ENCODE assay signal across 9 cellular contexts in the genomic region with DNA sequence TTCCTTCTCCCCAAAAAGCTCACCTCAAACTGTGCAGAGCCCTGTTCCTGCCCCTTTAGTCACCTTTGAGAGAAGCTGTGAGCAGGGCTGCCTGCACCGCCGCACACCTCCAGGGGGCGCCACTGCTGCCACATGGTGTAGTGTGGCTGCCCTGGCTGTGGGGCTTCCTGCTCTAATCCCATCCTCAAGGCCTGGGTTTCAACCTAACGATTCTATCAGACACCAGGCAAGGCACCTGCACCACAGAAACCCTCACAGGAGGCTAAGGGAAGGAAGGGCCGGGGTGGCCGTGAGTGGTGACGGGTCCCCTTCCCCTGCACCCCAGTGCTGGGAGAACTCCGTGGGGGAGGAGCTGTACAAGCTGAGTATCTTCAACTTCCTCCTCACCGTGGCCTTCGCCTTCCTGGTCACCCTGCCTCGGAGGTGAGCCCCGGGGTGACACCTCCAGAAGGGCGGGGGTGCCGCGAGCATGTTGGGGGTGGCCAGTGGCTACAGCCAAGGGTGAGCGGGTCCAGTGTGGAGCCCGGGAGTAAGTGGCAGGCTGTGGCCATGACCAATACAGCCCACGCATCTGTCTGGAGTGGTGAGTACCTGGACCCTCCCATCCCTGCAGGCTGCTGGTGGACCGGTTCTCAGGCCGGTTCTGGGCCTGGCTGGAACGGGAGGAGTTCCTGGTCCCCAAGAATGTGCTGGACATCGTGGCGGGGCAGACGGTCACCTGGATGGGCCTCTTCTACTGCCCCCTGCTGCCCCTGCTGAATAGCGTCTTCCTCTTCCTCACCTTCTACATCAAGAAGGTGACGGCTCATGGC. TPM values are rescaled to one million over a fixed set of nuclear protein-coding genes. Genes with fewer than 3 reads are reported as not detected.
DNase-seq lines count a peak whose midpoint lies in the region; ATAC-seq, FAIRE-seq and TF ChIP-seq lines count a peak whose summit lies in the region.
"Had no signal": no experiment of that assay in that cellular context is flagged by ENCODE, and none has a peak within 500 bp of the region (broad histone marks: within the 10 kb centered on the region; RNA-seq: fewer than 3 reads in every experiment).

No MANE protein-coding gene starts in this region.

- H3K27me3 ChIP-seq in BLaER1 treated with 17β-estradiol and CSF1 and Interleukin-3, amounts not matched to agents 10 nM and 100 nM = no peaks in the 10 kb centered on the region
- peaks cover 11% of the 10 kb centered on the region for H3K27me3 ChIP-seq in kidney epithelial cell (ENCODE audit: control insufficient read depth, insufficient read depth, low read length)
- H3K27me3 ChIP-seq: adrenal gland had no signal

- peak; percentile 85 for DNase-seq in activated CD8-positive, alpha-beta memory T cell treated with anti-CD3 and anti-CD28 coated beads, Interleukin-2, amount 50 U/mL, for 48 hours
- no peak for DNase-seq in kidney epithelial cell (ENCODE audit: low read depth)
- DNase-seq in H54 (ENCODE audit: insufficient read length, low spot score) = no peak
- no peak for DNase-seq in cerebellar nuclear complex (lab: John Stamatoyannopoulos, UW)
- no peak for DNase-seq in GM03348 (ENCODE audit: low spot score)
- DNase-seq: adrenal gland had no signal

- TF ChIP-seq EP300 in Ishikawa (IDR thresholded peaks at IDR 0.05; ENCODE audit: borderline replicate concordance) = peak; percentile 34; the same call in 1 of the 2 replicates

- TF ChIP-seq POLR2A in H54 (IDR thresholded peaks at IDR 0.05; ENCODE audit: low read depth, low read length) = no peak

- H3K4me1 ChIP-seq in BLaER1 treated with 17β-estradiol and CSF1 and Interleukin-3, amounts not matched to agents 10 nM and 100 nM = peaks cover 78 to 100% (median 91%) of the 10 kb centered on the region in 10 experiments

- H3K4me3 ChIP-seq in BLaER1 treated with 17β-estradiol and CSF1 and Interleukin-3, amounts not matched to agents 10 nM and 100 nM = no peak overlapping the region
- H3K4me3 ChIP-seq in kidney epithelial cell (ENCODE audit: low read depth, low read length) = no peak overlapping the region
- H3K4me3 ChIP-seq: adrenal gland had no signal

- peak; percentile 35 for TF ChIP-seq CTCF in kidney epithelial cell (IDR thresholded peaks at IDR 0.05; ENCODE audit: insufficient read depth, low read length, poor library complexity, severe bottlenecking)

- peak overlapping the region in 3 of 11 experiments; percentile 14 to 38 (median 21); a peak in 2 of 22 replicates for H3K27ac ChIP-seq in BLaER1 treated with 17β-estradiol and CSF1 and Interleukin-3, amounts not matched to agents 10 nM and 100 nM
- H3K27ac ChIP-seq: adrenal gland had no signal

- peak overlapping the region in 1 of 11 experiments; percentile 41; a peak in 2 of 22 replicates for H3K9ac ChIP-seq in BLaER1 treated with 17β-estradiol and CSF1 and Interleukin-3, amounts not matched to agents 10 nM and 100 nM

- peaks cover 9 to 67% (median 28%) of the 10 kb centered on the region in 11 experiments; a peak in 21 of 22 replicates for H3K36me3 ChIP-seq in BLaER1 treated with 17β-estradiol and CSF1 and Interleukin-3, amounts not matched to agents 10 nM and 100 nM
- H3K36me3 ChIP-seq in kidney epithelial cell (ENCODE audit: control insufficient read depth, insufficient read depth, low read length) = no peaks in the 10 kb centered on the region
- H3K36me3 ChIP-seq: adrenal gland had no signal

- peak overlapping the region; percentile 11 to 94 (median 52); a peak in 20 of 22 replicates for H3K4me2 ChIP-seq in BLaER1 treated with 17β-estradiol and CSF1 and Interleukin-3, amounts not matched to agents 10 nM and 100 nM

- no peak for ATAC-seq in HG03097 (IDR thresholded peaks at IDR 0.05; ENCODE audit: low FRiP score, unreplicated experiment)

- no peaks in the 10 kb centered on the region for H3K9me3 ChIP-seq in BLaER1 treated with 17β-estradiol and CSF1 and Interleukin-3, amounts not matched to agents 10 nM and 100 nM (replicated peaks in 1 of 11)
- H3K9me3 ChIP-seq: adrenal gland had no signal

- TF ChIP-seq RAD21 in Ishikawa (IDR thresholded peaks at IDR 0.05; ENCODE audit: low read depth) = peak; percentile 50; the same call in 1 of the 2 replicates

- FAIRE-seq in H54 (lab: Jason Lieb, UNC) = no peak

- peaks cover 0 to 93% (median 45%) of the 10 kb centered on the region in 11 experiments; a peak in 18 of 22 replicates for H4K20me1 ChIP-seq in BLaER1 treated with 17β-estradiol and CSF1 and Interleukin-3, amounts not matched to agents 10 nM and 100 nM

TF ChIP-seq in Ishikawa, 13 proteins besides CTCF, POLR2A, EP300 and RAD21:
- TF ChIP-seq TEAD4 (IDR thresholded peaks at IDR 0.05) = peak; percentile 65
- TF ChIP-seq CREB1 (IDR thresholded peaks at IDR 0.05; ENCODE audit: low read depth) = no peak
- TF ChIP-seq, protein P1, sequence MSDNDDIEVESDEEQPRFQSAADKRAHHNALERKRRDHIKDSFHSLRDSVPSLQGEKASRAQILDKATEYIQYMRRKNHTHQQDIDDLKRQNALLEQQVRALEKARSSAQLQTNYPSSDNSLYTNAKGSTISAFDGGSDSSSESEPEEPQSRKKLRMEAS (IDR thresholded peaks at IDR 0.05) = peak; percentile 44; the same call in 1 of the 2 replicates
- TF ChIP-seq, protein P2, sequence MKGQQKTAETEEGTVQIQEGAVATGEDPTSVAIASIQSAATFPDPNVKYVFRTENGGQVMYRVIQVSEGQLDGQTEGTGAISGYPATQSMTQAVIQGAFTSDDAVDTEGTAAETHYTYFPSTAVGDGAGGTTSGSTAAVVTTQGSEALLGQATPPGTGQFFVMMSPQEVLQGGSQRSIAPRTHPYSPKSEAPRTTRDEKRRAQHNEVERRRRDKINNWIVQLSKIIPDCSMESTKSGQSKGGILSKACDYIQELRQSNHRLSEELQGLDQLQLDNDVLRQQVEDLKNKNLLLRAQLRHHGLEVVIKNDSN (IDR thresholded peaks at IDR 0.05) = no peak
- TF ChIP-seq FOXM1 (IDR thresholded peaks at IDR 0.05; ENCODE audit: borderline replicate concordance, low read depth) = no peak
- TF ChIP-seq CEBPB (IDR thresholded peaks at IDR 0.05) = no peak
- TF ChIP-seq NFIC (IDR thresholded peaks at IDR 0.05) = no peak
- peak; percentile 53 for TF ChIP-seq TCF12 (IDR thresholded peaks at IDR 0.05; ENCODE audit: low read depth)
- no peak for TF ChIP-seq ZBTB7A (IDR thresholded peaks at IDR 0.05; ENCODE audit: low read depth)
- no peak for TF ChIP-seq TAF1 (IDR thresholded peaks at IDR 0.05; ENCODE audit: low read depth)
- TF ChIP-seq EGR1 (IDR thresholded peaks at IDR 0.05) = peak; percentile 79
- TF ChIP-seq, protein P3, sequence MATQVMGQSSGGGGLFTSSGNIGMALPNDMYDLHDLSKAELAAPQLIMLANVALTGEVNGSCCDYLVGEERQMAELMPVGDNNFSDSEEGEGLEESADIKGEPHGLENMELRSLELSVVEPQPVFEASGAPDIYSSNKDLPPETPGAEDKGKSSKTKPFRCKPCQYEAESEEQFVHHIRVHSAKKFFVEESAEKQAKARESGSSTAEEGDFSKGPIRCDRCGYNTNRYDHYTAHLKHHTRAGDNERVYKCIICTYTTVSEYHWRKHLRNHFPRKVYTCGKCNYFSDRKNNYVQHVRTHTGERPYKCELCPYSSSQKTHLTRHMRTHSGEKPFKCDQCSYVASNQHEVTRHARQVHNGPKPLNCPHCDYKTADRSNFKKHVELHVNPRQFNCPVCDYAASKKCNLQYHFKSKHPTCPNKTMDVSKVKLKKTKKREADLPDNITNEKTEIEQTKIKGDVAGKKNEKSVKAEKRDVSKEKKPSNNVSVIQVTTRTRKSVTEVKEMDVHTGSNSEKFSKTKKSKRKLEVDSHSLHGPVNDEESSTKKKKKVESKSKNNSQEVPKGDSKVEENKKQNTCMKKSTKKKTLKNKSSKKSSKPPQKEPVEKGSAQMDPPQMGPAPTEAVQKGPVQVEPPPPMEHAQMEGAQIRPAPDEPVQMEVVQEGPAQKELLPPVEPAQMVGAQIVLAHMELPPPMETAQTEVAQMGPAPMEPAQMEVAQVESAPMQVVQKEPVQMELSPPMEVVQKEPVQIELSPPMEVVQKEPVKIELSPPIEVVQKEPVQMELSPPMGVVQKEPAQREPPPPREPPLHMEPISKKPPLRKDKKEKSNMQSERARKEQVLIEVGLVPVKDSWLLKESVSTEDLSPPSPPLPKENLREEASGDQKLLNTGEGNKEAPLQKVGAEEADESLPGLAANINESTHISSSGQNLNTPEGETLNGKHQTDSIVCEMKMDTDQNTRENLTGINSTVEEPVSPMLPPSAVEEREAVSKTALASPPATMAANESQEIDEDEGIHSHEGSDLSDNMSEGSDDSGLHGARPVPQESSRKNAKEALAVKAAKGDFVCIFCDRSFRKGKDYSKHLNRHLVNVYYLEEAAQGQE (IDR thresholded peaks at IDR 0.05; ENCODE audit: low read depth) = no peak
- TF ChIP-seq YY1 (IDR thresholded peaks at IDR 0.05; ENCODE audit: low read depth) = 0 out of 2 replicates have a peak, but pooled peaks have one; percentile 11

RNA-seq across cellular contexts. Expression of a gene that starts 7.0 kb away (rescaled TPM):
- total RNA-seq in kidney epithelial cell = 5.5 and 6.4 TPM in 2 replicates

RNA-seq across cellular contexts. Expression of a gene that starts 8.6 kb away (rescaled TPM):
- not detected in 2 replicates for total RNA-seq in kidney epithelial cell
- total RNA-seq: adrenal gland had no signal

RNA-seq across cellular contexts. Expression of a gene that starts 9.0 kb away (rescaled TPM):
- total RNA-seq in kidney epithelial cell = 88.7 and 127 TPM in 2 replicates

RNA-seq across cellular contexts. Expression of a gene that starts 30.8 kb away (rescaled TPM):
- 85.7 and 144 TPM in 2 replicates for total RNA-seq in kidney epithelial cell

RNA-seq across cellular contexts. Expression of a gene that starts 49.3 kb away (rescaled TPM):
- 15.0 and 21.1 TPM in 2 replicates for total RNA-seq in kidney epithelial cell
